ENCODE assay signal across 1 cellular context in the genomic region with DNA sequence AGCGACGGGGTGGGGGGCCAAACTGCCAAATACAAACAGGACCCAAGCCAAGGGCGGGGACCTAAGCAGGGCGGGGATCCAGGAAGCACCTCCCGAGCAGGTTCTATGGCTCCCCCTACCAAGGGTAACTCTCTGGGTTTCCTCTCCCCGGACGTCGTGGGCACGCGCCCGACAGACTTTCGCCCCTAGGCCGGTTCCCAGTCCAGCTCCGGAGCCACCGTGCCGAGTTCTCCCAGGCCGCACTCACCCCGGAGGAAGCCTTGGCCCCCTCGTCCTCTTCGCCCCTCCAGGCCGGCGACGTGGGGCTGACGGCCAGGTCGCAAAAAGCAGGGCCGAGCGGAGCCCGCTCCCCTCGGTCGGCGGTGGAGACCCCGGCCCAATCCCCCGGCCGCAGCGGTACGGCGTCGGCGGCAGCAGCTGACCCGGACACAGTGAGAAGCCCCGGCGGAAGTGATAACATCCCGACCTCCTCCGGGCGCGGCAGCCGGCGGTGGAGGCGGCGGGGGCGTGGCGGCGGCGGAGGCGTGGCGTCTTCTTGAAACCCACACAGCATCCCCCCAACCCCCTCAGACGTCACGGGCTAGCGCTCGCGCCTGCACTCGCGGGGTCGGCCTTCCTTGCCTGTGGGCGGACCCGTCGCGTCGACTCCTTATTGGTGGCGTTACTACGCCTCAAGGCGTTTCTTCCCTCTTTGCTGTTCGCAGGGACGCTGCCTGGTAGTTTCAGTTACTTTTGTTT.
TF ChIP-seq lines count a peak whose summit lies in the region.

Gene BNIP2 (minus strand): TSS at position 433 of the 738 bp plus-strand sequence. CDS start 6,863 bp downstream, outside the sequence.

TF ChIP-seq in GM12878, 131 proteins besides CTCF, POLR2A, EP300 and RAD21 (continued from another document and continues in another):
- TF ChIP-seq ZBTB40 (IDR thresholded peaks at IDR 0.05; ENCODE audit: borderline replicate concordance), result peak; percentile 90
- TF ChIP-seq YY1 (IDR thresholded peaks at IDR 0.05; ENCODE audit: low read depth, low read length), result no peak
- TF ChIP-seq PAX5 (IDR thresholded peaks at IDR 0.05; ENCODE audit: borderline replicate concordance, low read depth, low read length), result peak; percentile 90
- TF ChIP-seq STAT1 (conservative IDR thresholded peaks at IDR 0.05), result no peak
- no peak for TF ChIP-seq TCF3 (IDR thresholded peaks at IDR 0.05; ENCODE audit: borderline replicate concordance, insufficient read depth, low read depth, low read length)
- TF ChIP-seq, protein P1, sequence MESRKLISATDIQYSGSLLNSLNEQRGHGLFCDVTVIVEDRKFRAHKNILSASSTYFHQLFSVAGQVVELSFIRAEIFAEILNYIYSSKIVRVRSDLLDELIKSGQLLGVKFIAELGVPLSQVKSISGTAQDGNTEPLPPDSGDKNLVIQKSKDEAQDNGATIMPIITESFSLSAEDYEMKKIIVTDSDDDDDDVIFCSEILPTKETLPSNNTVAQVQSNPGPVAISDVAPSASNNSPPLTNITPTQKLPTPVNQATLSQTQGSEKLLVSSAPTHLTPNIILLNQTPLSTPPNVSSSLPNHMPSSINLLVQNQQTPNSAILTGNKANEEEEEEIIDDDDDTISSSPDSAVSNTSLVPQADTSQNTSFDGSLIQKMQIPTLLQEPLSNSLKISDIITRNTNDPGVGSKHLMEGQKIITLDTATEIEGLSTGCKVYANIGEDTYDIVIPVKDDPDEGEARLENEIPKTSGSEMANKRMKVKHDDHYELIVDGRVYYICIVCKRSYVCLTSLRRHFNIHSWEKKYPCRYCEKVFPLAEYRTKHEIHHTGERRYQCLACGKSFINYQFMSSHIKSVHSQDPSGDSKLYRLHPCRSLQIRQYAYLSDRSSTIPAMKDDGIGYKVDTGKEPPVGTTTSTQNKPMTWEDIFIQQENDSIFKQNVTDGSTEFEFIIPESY (IDR thresholded peaks at IDR 0.05), result no peak
- TF ChIP-seq RELB (IDR thresholded peaks at IDR 0.05; ENCODE audit: low read depth), result peak; percentile 34; the same call in 1 of the 2 replicates
- TF ChIP-seq ATF7 (IDR thresholded peaks at IDR 0.05; ENCODE audit: low read depth), result peak; percentile 65
- TF ChIP-seq RBBP5 (conservative IDR thresholded peaks at IDR 0.05), result peak; percentile 63; the same call in 1 of the 2 replicates
- TF ChIP-seq SMARCA5 (IDR thresholded peaks at IDR 0.05), result peak; percentile 83
- peak; percentile 46; the same call in 1 of the 2 replicates for TF ChIP-seq MXI1 (IDR thresholded peaks at IDR 0.05; ENCODE audit: low read depth, low read length)
- TF ChIP-seq TAF1 (IDR thresholded peaks at IDR 0.05; ENCODE audit: borderline replicate concordance, low read depth, low read length), result peak; percentile 40
- no peak; the same call in 1 of the 2 replicates for TF ChIP-seq TBL1XR1 (IDR thresholded peaks at IDR 0.05; ENCODE audit: low read depth, low read length)
- TF ChIP-seq NR2C2 (IDR thresholded peaks at IDR 0.05; ENCODE audit: borderline replicate concordance, control insufficient read depth, insufficient read length, low read depth), result peak; percentile 59
- 0 out of 2 replicates have a peak, but pooled peaks have one; percentile 44 for TF ChIP-seq ZBED1 (IDR thresholded peaks at IDR 0.05; ENCODE audit: borderline replicate concordance)
- TF ChIP-seq CBFB (IDR thresholded peaks at IDR 0.05; ENCODE audit: low read depth), result 0 out of 2 replicates have a peak, but pooled peaks have one; percentile 10
- no peak for TF ChIP-seq MLLT1 (IDR thresholded peaks at IDR 0.05)
- no peak for TF ChIP-seq RCOR1 (conservative IDR thresholded peaks at IDR 0.05; ENCODE audit: low read depth, low read length)
- TF ChIP-seq NR2C1 (IDR thresholded peaks at IDR 0.05), result peak; percentile 98
- peak; percentile 51 to 88; a peak in 3 of 4 replicates for TF ChIP-seq BHLHE40 (IDR thresholded peaks at IDR 0.05; ENCODE audit: borderline replicate concordance in 1 of 2, low read depth in 2 of 2, low read length in 1 of 2)
- TF ChIP-seq EED (IDR thresholded peaks at IDR 0.05; ENCODE audit: low read depth), result no peak
- TF ChIP-seq MEF2B (IDR thresholded peaks at IDR 0.05; ENCODE audit: partially characterized antibody, poor library complexity, severe bottlenecking), result peak; percentile 45
- peak; percentile 50; the same call in 1 of the 2 replicates for TF ChIP-seq TCF12 (IDR thresholded peaks at IDR 0.05; ENCODE audit: low read depth, low read length)
- TF ChIP-seq, protein P2, sequence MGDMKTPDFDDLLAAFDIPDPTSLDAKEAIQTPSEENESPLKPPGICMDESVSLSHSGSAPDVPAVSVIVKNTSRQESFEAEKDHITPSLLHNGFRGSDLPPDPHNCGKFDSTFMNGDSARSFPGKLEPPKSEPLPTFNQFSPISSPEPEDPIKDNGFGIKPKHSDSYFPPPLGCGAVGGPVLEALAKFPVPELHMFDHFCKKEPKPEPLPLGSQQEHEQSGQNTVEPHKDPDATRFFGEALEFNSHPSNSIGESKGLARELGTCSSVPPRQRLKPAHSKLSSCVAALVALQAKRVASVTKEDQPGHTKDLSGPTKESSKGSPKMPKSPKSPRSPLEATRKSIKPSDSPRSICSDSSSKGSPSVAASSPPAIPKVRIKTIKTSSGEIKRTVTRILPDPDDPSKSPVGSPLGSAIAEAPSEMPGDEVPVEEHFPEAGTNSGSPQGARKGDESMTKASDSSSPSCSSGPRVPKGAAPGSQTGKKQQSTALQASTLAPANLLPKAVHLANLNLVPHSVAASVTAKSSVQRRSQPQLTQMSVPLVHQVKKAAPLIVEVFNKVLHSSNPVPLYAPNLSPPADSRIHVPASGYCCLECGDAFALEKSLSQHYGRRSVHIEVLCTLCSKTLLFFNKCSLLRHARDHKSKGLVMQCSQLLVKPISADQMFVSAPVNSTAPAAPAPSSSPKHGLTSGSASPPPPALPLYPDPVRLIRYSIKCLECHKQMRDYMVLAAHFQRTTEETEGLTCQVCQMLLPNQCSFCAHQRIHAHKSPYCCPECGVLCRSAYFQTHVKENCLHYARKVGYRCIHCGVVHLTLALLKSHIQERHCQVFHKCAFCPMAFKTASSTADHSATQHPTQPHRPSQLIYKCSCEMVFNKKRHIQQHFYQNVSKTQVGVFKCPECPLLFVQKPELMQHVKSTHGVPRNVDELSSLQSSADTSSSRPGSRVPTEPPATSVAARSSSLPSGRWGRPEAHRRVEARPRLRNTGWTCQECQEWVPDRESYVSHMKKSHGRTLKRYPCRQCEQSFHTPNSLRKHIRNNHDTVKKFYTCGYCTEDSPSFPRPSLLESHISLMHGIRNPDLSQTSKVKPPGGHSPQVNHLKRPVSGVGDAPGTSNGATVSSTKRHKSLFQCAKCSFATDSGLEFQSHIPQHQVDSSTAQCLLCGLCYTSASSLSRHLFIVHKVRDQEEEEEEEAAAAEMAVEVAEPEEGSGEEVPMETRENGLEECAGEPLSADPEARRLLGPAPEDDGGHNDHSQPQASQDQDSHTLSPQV (IDR thresholded peaks at IDR 0.05), result no peak
- peak; percentile 17 for TF ChIP-seq SIX5 (IDR thresholded peaks at IDR 0.05; ENCODE audit: low read depth, low read length, severe bottlenecking)
- TF ChIP-seq, protein P3, sequence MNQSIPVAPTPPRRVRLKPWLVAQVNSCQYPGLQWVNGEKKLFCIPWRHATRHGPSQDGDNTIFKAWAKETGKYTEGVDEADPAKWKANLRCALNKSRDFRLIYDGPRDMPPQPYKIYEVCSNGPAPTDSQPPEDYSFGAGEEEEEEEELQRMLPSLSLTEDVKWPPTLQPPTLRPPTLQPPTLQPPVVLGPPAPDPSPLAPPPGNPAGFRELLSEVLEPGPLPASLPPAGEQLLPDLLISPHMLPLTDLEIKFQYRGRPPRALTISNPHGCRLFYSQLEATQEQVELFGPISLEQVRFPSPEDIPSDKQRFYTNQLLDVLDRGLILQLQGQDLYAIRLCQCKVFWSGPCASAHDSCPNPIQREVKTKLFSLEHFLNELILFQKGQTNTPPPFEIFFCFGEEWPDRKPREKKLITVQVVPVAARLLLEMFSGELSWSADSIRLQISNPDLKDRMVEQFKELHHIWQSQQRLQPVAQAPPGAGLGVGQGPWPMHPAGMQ (IDR thresholded peaks at IDR 0.05; ENCODE audit: borderline replicate concordance), result no peak
- peak; percentile 53; the same call in 1 of the 2 replicates for TF ChIP-seq RFX5 (IDR thresholded peaks at IDR 0.05; ENCODE audit: low read depth, low read length)
- peak; percentile 11; the same call in 1 of the 2 replicates for TF ChIP-seq SPI1 (IDR thresholded peaks at IDR 0.05; ENCODE audit: borderline replicate concordance, insufficient read depth, low read depth, low read length)
- TF ChIP-seq CREB1 (IDR thresholded peaks at IDR 0.05; ENCODE audit: low read depth), result peak; percentile 79; the same call in 1 of the 2 replicates
- TF ChIP-seq CREM (IDR thresholded peaks at IDR 0.05; ENCODE audit: low read depth), result peak; percentile 74; the same call in 1 of the 2 replicates
- TF ChIP-seq, protein P4, sequence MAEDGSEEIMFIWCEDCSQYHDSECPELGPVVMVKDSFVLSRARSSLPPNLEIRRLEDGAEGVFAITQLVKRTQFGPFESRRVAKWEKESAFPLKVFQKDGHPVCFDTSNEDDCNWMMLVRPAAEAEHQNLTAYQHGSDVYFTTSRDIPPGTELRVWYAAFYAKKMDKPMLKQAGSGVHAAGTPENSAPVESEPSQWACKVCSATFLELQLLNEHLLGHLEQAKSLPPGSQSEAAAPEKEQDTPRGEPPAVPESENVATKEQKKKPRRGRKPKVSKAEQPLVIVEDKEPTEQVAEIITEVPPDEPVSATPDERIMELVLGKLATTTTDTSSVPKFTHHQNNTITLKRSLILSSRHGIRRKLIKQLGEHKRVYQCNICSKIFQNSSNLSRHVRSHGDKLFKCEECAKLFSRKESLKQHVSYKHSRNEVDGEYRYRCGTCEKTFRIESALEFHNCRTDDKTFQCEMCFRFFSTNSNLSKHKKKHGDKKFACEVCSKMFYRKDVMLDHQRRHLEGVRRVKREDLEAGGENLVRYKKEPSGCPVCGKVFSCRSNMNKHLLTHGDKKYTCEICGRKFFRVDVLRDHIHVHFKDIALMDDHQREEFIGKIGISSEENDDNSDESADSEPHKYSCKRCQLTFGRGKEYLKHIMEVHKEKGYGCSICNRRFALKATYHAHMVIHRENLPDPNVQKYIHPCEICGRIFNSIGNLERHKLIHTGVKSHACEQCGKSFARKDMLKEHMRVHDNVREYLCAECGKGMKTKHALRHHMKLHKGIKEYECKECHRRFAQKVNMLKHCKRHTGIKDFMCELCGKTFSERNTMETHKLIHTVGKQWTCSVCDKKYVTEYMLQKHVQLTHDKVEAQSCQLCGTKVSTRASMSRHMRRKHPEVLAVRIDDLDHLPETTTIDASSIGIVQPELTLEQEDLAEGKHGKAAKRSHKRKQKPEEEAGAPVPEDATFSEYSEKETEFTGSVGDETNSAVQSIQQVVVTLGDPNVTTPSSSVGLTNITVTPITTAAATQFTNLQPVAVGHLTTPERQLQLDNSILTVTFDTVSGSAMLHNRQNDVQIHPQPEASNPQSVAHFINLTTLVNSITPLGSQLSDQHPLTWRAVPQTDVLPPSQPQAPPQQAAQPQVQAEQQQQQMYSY (CRISPR knock-in tag; IDR thresholded peaks at IDR 0.05), result no peak
- no peak for TF ChIP-seq NFYA (IDR thresholded peaks at IDR 0.05; ENCODE audit: borderline replicate concordance, low read depth, low read length)
- TF ChIP-seq GABPA (IDR thresholded peaks at IDR 0.05; ENCODE audit: low read depth), result peak; percentile 95
- peak; percentile 95 for TF ChIP-seq ASH2L (IDR thresholded peaks at IDR 0.05; ENCODE audit: borderline replicate concordance, low read depth)
- TF ChIP-seq POLR2AphosphoS5 (IDR thresholded peaks at IDR 0.05; ENCODE audit: low read length), result peak; percentile 82
- TF ChIP-seq SP1 (IDR thresholded peaks at IDR 0.05; ENCODE audit: low read depth, low read length), result peak; percentile 63
- TF ChIP-seq JUNB (IDR thresholded peaks at IDR 0.05), result no peak
- peak; percentile 23; the same call in 1 of the 2 replicates for TF ChIP-seq MTA2 (IDR thresholded peaks at IDR 0.05; ENCODE audit: low read depth)
